In genomic region chr6:117776441-117776840, GRCh38 we compare ENCODE assay signal across 12 cellular contexts.
DNase-seq lines count a peak whose midpoint lies in the region; ATAC-seq, FAIRE-seq and TF ChIP-seq lines count a peak whose summit lies in the region.
"Had no signal": no experiment of that assay in that cellular context is flagged by ENCODE, and none has a peak within 500 bp of the region (broad histone marks: within the 10 kb centered on the region; RNA-seq: fewer than 3 reads in every experiment).

No MANE protein-coding gene starts in this region.

- H3K9me3 ChIP-seq in stomach = no peaks in the 10 kb centered on the region
- H3K9me3 ChIP-seq: HAP-1 had no signal

- intact Hi-C loops in stomach (cut with DNase I; ENCODE audit: low total_unique reads) = no loop called here

- 44 to 61% (median 48%) methylated on average over 3 of the region's 3 CpGs for WGBS in stomach, 5 donors

- ATAC-seq in stimulated activated naive CD8-positive, alpha-beta T cell treated with anti-CD3 and anti-CD28 coated beads, Interleukin-15, amount 100 ng/mL, for 72 hours = peak; percentile 40
- ATAC-seq in stimulated activated naive CD8-positive, alpha-beta T cell treated with anti-CD3 and anti-CD28 coated beads, Interleukin-15, Interleukin-2, amounts not matched to agents 100 U/mL and 50 U/mL, for 24 hours = no peak
- no peak for ATAC-seq in HG03342 (IDR thresholded peaks at IDR 0.05; ENCODE audit: unreplicated experiment)

- no peak overlapping the region for H3K4me3 ChIP-seq in astrocyte of the cerebellum (ENCODE audit: low read depth, low read length)
- no peak overlapping the region for H3K4me3 ChIP-seq in stomach
- H3K4me3 ChIP-seq: HAP-1 had no signal

- no peaks in the 10 kb centered on the region for H3K27me3 ChIP-seq in stomach

- H3K36me3 ChIP-seq in stomach = no peaks in the 10 kb centered on the region
- H3K36me3 ChIP-seq: HAP-1 had no signal

- no peak overlapping the region for H3K4me3 Mint-ChIP-seq in stimulated activated naive CD8-positive, alpha-beta T cell treated with anti-CD3 and anti-CD28 coated beads, Interleukin-15, amount 100 ng/mL, for 72 hours
- H3K4me3 Mint-ChIP-seq: CD4-positive, alpha-beta memory T cell had no signal

- FAIRE-seq in urothelium cell line (lab: Jason Lieb, UNC) = no peak
- FAIRE-seq: endometrium had no signal

- H3K4me1 ChIP-seq in stomach = no peaks in the 10 kb centered on the region
- H3K4me1 ChIP-seq: HAP-1 had no signal

- peak; percentile 27 for TF ChIP-seq CTCF in astrocyte of the cerebellum (IDR thresholded peaks at IDR 0.05; ENCODE audit: low read depth, low read length, missing control alignments)
- TF ChIP-seq CTCF in stomach (IDR thresholded peaks at IDR 0.05) = peak in 1 of 7 experiments; percentile 12

- no peak overlapping the region for H3K27ac Mint-ChIP-seq in stimulated activated naive CD8-positive, alpha-beta T cell treated with anti-CD3 and anti-CD28 coated beads, Interleukin-15, amount 100 ng/mL, for 72 hours
- H3K27ac Mint-ChIP-seq: CD4-positive, alpha-beta memory T cell had no signal

- no peaks in the 10 kb centered on the region for H3K9me3 Mint-ChIP-seq in stimulated activated naive CD8-positive, alpha-beta T cell treated with anti-CD3 and anti-CD28 coated beads, Interleukin-15, amount 100 ng/mL, for 72 hours

- no peak for DNase-seq in stimulated activated naive CD8-positive, alpha-beta T cell treated with anti-CD3 and anti-CD28 coated beads, Interleukin-15, amount 100 ng/mL, for 72 hours
- no peak for DNase-seq in stimulated activated naive CD8-positive, alpha-beta T cell treated with anti-CD3 and anti-CD28 coated beads, Interleukin-15, Interleukin-2, amounts not matched to agents 100 U/mL and 50 U/mL, for 24 hours
- DNase-seq in HT-29 (ENCODE audit: low spot score) (peak; percentile 9), astrocyte of the cerebellum (ENCODE audit: low read depth) (no peak), urothelium cell line (ENCODE audit: low spot score) (peak; percentile 24), stomach (no peak), activated T-cell treated with anti-CD3 and anti-CD28 coated beads for 4 hours (no peak)
- DNase-seq: CD4-positive, alpha-beta memory T cell; NCI-H524 had no signal

- no peak for TF ChIP-seq POLR2A in stomach (IDR thresholded peaks at IDR 0.05)

- in situ Hi-C loops in astrocyte of the cerebellum (cut with HindIII; ENCODE audit: low sequenced_read_pairs) = no loop called here

- H3K4me1 Mint-ChIP-seq in stimulated activated naive CD8-positive, alpha-beta T cell treated with anti-CD3 and anti-CD28 coated beads, Interleukin-15, amount 100 ng/mL, for 72 hours = no peaks in the 10 kb centered on the region
- H3K4me1 Mint-ChIP-seq: CD4-positive, alpha-beta memory T cell had no signal

- H3K27me3 Mint-ChIP-seq in stimulated activated naive CD8-positive, alpha-beta T cell treated with anti-CD3 and anti-CD28 coated beads, Interleukin-15, amount 100 ng/mL, for 72 hours = peaks cover 21% of the 10 kb centered on the region

- H3K27ac ChIP-seq in stomach = no peak overlapping the region

- no peak for TF ChIP-seq EP300 in stomach (IDR thresholded peaks at IDR 0.05)

Comparison
In these comparisons a context has a peak if more than half of its experiments do, and no peak if none do; other contexts are left out.
1. DNase-seq: peak in HT-29 (single experiment) and urothelium cell line (single experiment); none in stimulated activated naive CD8-positive, alpha-beta T cell treated with anti-CD3 and anti-CD28 coated beads, Interleukin-15, amount 100 ng/mL, for 72 hours (0 of 2), stimulated activated naive CD8-positive, alpha-beta T cell treated with anti-CD3 and anti-CD28 coated beads, Interleukin-15, Interleukin-2, amounts not matched to agents 100 U/mL and 50 U/mL, for 24 hours (single experiment), astrocyte of the cerebellum (single experiment), stomach (single experiment) and activated T-cell treated with anti-CD3 and anti-CD28 coated beads for 4 hours (single experiment).